Comparison of ENCODE assay signal across 16 cellular contexts in genomic region chr4:36053931-36054330, GRCh38.
"Had no signal": no experiment of that assay in that cellular context is flagged by ENCODE, and none has a peak within 500 bp of the region (broad histone marks: within the 10 kb centered on the region; RNA-seq: fewer than 3 reads in every experiment).

No MANE protein-coding gene starts in this region.

- H3K36me3 Mint-ChIP-seq: natural killer cell treated with Interleukin-12 subunit alpha and Interleukin-12 subunit beta and Interleukin-15 and Interleukin-18, amount 100 ng/mL, for 72 hours; WTC11 had no signal

- DNase-seq: activated CD4-positive, alpha-beta T cell treated with anti-CD3 and anti-CD28 coated beads for 4 hours; aorta; colonic mucosa; glutamatergic neuron; kidney glomerular epithelial cell; right lobe of liver; stimulated activated CD4-positive, alpha-beta T cell treated with anti-CD3 and anti-CD28 coated beads, Interleukin-4, amount 100 ng/mL, for 4 hours; stimulated activated CD8-positive, alpha-beta memory T cell treated with anti-CD3 and anti-CD28 coated beads, Interleukin-4, amount 100 ng/mL, for 48 hours; stimulated activated naive CD4-positive, alpha-beta T cell treated with Interleukin-2 at 50 U/mL for 16 hours; substantia nigra; T-helper 17 cell had no signal

- H3K4me3 Mint-ChIP-seq: natural killer cell treated with Interleukin-12 subunit alpha and Interleukin-12 subunit beta and Interleukin-15 and Interleukin-18, amount 100 ng/mL, for 72 hours; T-helper 17 cell; WTC11 had no signal

- H3K36me3 ChIP-seq: colonic mucosa, right lobe of liver, tibial nerve had no signal

- H3K4me1 ChIP-seq: colonic mucosa, right lobe of liver, tibial nerve had no signal

- H3K27ac Mint-ChIP-seq: natural killer cell treated with Interleukin-12 subunit alpha and Interleukin-12 subunit beta and Interleukin-15 and Interleukin-18, amount 100 ng/mL, for 72 hours; progenitor cell of endocrine pancreas; T-helper 17 cell; WTC11 had no signal

- ATAC-seq: natural killer cell treated with Interleukin-12 subunit alpha and Interleukin-12 subunit beta and Interleukin-15 and Interleukin-18, amount 100 ng/mL, for 72 hours; right lobe of liver; T-helper 17 cell; WTC11 had no signal

- H3K9me3 Mint-ChIP-seq: natural killer cell treated with Interleukin-12 subunit alpha and Interleukin-12 subunit beta and Interleukin-15 and Interleukin-18, amount 100 ng/mL, for 72 hours; WTC11 had no signal

- H3K27me3 ChIP-seq: colonic mucosa, right lobe of liver, tibial nerve had no signal

- H3K27ac ChIP-seq: colonic mucosa, right lobe of liver, tibial nerve had no signal

- H3K4me3 ChIP-seq: colonic mucosa, right lobe of liver, smooth muscle cell, tibial nerve had no signal

- H3K4me1 Mint-ChIP-seq: T-helper 17 cell had no signal

- H3K4me2 ChIP-seq: smooth muscle cell had no signal

- H3K9me3 ChIP-seq: colonic mucosa, right lobe of liver, tibial nerve had no signal

- H3K27me3 Mint-ChIP-seq: natural killer cell treated with Interleukin-12 subunit alpha and Interleukin-12 subunit beta and Interleukin-15 and Interleukin-18, amount 100 ng/mL, for 72 hours; progenitor cell of endocrine pancreas; T-helper 17 cell had no signal
